30 cellular contexts compared by ENCODE assay signal in genomic region chr13:38969187-38969586, GRCh38. TPM values are rescaled to one million over a fixed set of nuclear protein-coding genes. Genes with fewer than 3 reads are reported as not detected.
"Had no signal": no experiment of that assay in that cellular context is flagged by ENCODE, and none has a peak within 500 bp of the region (broad histone marks: within the 10 kb centered on the region; RNA-seq: fewer than 3 reads in every experiment).

No MANE protein-coding gene starts in this region.

- H3K27me3 ChIP-seq: stomach, suprapubic skin, testis, thyroid gland, tibial artery, tibial nerve, upper lobe of left lung, upper lobe of right lung, uterus, vagina had no signal

- H3K4me1 Mint-ChIP-seq: stimulated activated effector memory CD8-positive, alpha-beta T cell treated with anti-CD3 and anti-CD28 coated beads, Interleukin-12 subunit alpha, Interleukin-12 subunit beta, amount 100 ng/mL, for 72 hours; stimulated activated memory B cell treated with anti-CD40 and anti-IgM and Interleukin-4, amounts not matched to agents 10 μg/mL and 1 μg/mL and 100 μg/mL, for 72 hours; stimulated activated naive B cell treated with anti-CD40 and anti-IgM and Interleukin-4, amounts not matched to agents 10 μg/mL and 1 μg/mL and 100 μg/mL, for 72 hours had no signal

- H3K36me3 ChIP-seq: stomach, suprapubic skin, thoracic aorta, thyroid gland, tibial artery, tibial nerve, upper lobe of left lung, upper lobe of right lung, uterus, vagina had no signal

- ATAC-seq: stimulated activated effector memory CD8-positive, alpha-beta T cell treated with anti-CD3 and anti-CD28 coated beads, Interleukin-12 subunit alpha, Interleukin-12 subunit beta, amount 100 ng/mL, for 72 hours; stimulated activated memory B cell treated with anti-CD40 and anti-IgM and Interleukin-4, amounts not matched to agents 10 μg/mL and 1 μg/mL and 100 μg/mL, for 72 hours; stimulated activated naive B cell treated with anti-CD40 and anti-IgM and Interleukin-4, amounts not matched to agents 10 μg/mL and 1 μg/mL and 100 μg/mL, for 72 hours; stimulated activated naive CD8-positive, alpha-beta T cell treated with anti-CD3 and anti-CD28 coated beads, Interleukin-15, Interleukin-2, amounts not matched to agents 100 U/mL and 50 U/mL, for 24 hours; upper lobe of right lung had no signal

- H3K9me3 ChIP-seq: stomach, suprapubic skin, testis, thoracic aorta, thyroid gland, tibial artery, tibial nerve, upper lobe of left lung, upper lobe of right lung, uterus, vagina had no signal

- H3K27me3 Mint-ChIP-seq: stimulated activated memory B cell treated with anti-CD40 and anti-IgM and Interleukin-4, amounts not matched to agents 10 μg/mL and 1 μg/mL and 100 μg/mL, for 72 hours had no signal

- DNase-seq: stimulated activated CD4-positive, alpha-beta T cell treated with anti-CD3 and anti-CD28 coated beads, Interleukin-2, amount 100 ng/mL, for 24 hours; stimulated activated CD4-positive, alpha-beta T cell treated with anti-CD3 and anti-CD28 coated beads, Interleukin-2, amount 100 ng/mL, for 48 hours; stimulated activated CD4-positive, alpha-beta T cell treated with anti-CD3 and anti-CD28 coated beads, Interleukin-4, amount 100 ng/mL, for 1 hour; stimulated activated CD4-positive, alpha-beta T cell treated with anti-CD3 and anti-CD28 coated beads, Interleukin-4, amount 100 ng/mL, for 24 hours; stimulated activated CD4-positive, alpha-beta T cell treated with anti-CD3 and anti-CD28 coated beads, Interleukin-4, amount 100 ng/mL, for 4 hours; stimulated activated CD8-positive, alpha-beta memory T cell treated with anti-CD3 and anti-CD28 coated beads, Interleukin-4, amount 100 ng/mL, for 48 hours; stimulated activated naive B cell treated with anti-CD40 and anti-IgM and Interleukin-4, amounts not matched to agents 10 μg/mL and 1 μg/mL and 100 μg/mL, for 72 hours; stimulated activated naive CD4-positive, alpha-beta T cell; stimulated activated naive CD4-positive, alpha-beta T cell treated with Interleukin-2 at 50 U/mL for 16 hours; stimulated activated naive CD8-positive, alpha-beta T cell treated with anti-CD3 and anti-CD28 coated beads, Interleukin-15, Interleukin-2, amounts not matched to agents 100 U/mL and 50 U/mL, for 24 hours; stomach; substantia nigra; testis; thyroid gland; tibial artery; trophoblast cell; upper lobe of left lung; upper lobe of right lung; uterus had no signal

- H3K27ac ChIP-seq: stomach, suprapubic skin, testis, thoracic aorta, thyroid gland, tibial artery, tibial nerve, upper lobe of left lung, upper lobe of right lung, uterus, vagina had no signal

- H3K9me3 Mint-ChIP-seq: stimulated activated effector memory CD8-positive, alpha-beta T cell treated with anti-CD3 and anti-CD28 coated beads, Interleukin-12 subunit alpha, Interleukin-12 subunit beta, amount 100 ng/mL, for 72 hours; stimulated activated memory B cell treated with anti-CD40 and anti-IgM and Interleukin-4, amounts not matched to agents 10 μg/mL and 1 μg/mL and 100 μg/mL, for 72 hours; stimulated activated naive B cell treated with anti-CD40 and anti-IgM and Interleukin-4, amounts not matched to agents 10 μg/mL and 1 μg/mL and 100 μg/mL, for 72 hours; stimulated activated naive CD8-positive, alpha-beta T cell treated with anti-CD3 and anti-CD28 coated beads, Interleukin-15, Interleukin-2, amounts not matched to agents 100 ng/mL and 50 ng/mL, for 24 hours; type B pancreatic cell had no signal

- H3K4me1 ChIP-seq: stomach, suprapubic skin, testis, thyroid gland, tibial artery, tibial nerve, upper lobe of left lung, upper lobe of right lung, uterus, vagina had no signal

- H3K4me3 Mint-ChIP-seq: stimulated activated effector memory CD8-positive, alpha-beta T cell treated with anti-CD3 and anti-CD28 coated beads, Interleukin-12 subunit alpha, Interleukin-12 subunit beta, amount 100 ng/mL, for 72 hours; stimulated activated memory B cell treated with anti-CD40 and anti-IgM and Interleukin-4, amounts not matched to agents 10 μg/mL and 1 μg/mL and 100 μg/mL, for 72 hours; stimulated activated naive B cell treated with anti-CD40 and anti-IgM and Interleukin-4, amounts not matched to agents 10 μg/mL and 1 μg/mL and 100 μg/mL, for 72 hours; stimulated activated naive CD8-positive, alpha-beta T cell treated with anti-CD3 and anti-CD28 coated beads, Interleukin-15, Interleukin-2, amounts not matched to agents 100 ng/mL and 50 ng/mL, for 24 hours; type B pancreatic cell had no signal

- H3K27ac Mint-ChIP-seq: stimulated activated effector memory CD8-positive, alpha-beta T cell treated with anti-CD3 and anti-CD28 coated beads, Interleukin-12 subunit alpha, Interleukin-12 subunit beta, amount 100 ng/mL, for 72 hours; stimulated activated memory B cell treated with anti-CD40 and anti-IgM and Interleukin-4, amounts not matched to agents 10 μg/mL and 1 μg/mL and 100 μg/mL, for 72 hours; stimulated activated naive B cell treated with anti-CD40 and anti-IgM and Interleukin-4, amounts not matched to agents 10 μg/mL and 1 μg/mL and 100 μg/mL, for 72 hours; stimulated activated naive CD8-positive, alpha-beta T cell treated with anti-CD3 and anti-CD28 coated beads, Interleukin-15, Interleukin-2, amounts not matched to agents 100 ng/mL and 50 ng/mL, for 24 hours; type B pancreatic cell had no signal

- H3K4me3 ChIP-seq: stomach, suprapubic skin, testis, thoracic aorta, thyroid gland, tibial artery, tibial nerve, upper lobe of left lung, upper lobe of right lung, uterus, vagina had no signal

- H3K36me3 Mint-ChIP-seq: stimulated activated effector memory CD8-positive, alpha-beta T cell treated with anti-CD3 and anti-CD28 coated beads, Interleukin-12 subunit alpha, Interleukin-12 subunit beta, amount 100 ng/mL, for 72 hours; stimulated activated memory B cell treated with anti-CD40 and anti-IgM and Interleukin-4, amounts not matched to agents 10 μg/mL and 1 μg/mL and 100 μg/mL, for 72 hours; stimulated activated naive B cell treated with anti-CD40 and anti-IgM and Interleukin-4, amounts not matched to agents 10 μg/mL and 1 μg/mL and 100 μg/mL, for 72 hours; type B pancreatic cell had no signal

RNA-seq across cellular contexts. Expression of gene STOML3, which starts 21.4 kb away (rescaled TPM):
- total RNA-seq: stomach, subcutaneous adipose tissue, suprapubic skin, thoracic aorta, thyroid gland, tibial nerve, upper lobe of right lung, ureter, urinary bladder, vagina had no signal
- polyA plus RNA-seq: stomach, urinary bladder had no signal
